In genomic region chr5:36272136-36272665, GRCh38 we compare ENCODE assay signal across 23 cellular contexts. TPM values are rescaled to one million over a fixed set of nuclear protein-coding genes. Genes with fewer than 3 reads are reported as not detected.
"Had no signal": no experiment of that assay in that cellular context is flagged by ENCODE, and none has a peak within 500 bp of the region (broad histone marks: within the 10 kb centered on the region; RNA-seq: fewer than 3 reads in every experiment).

No MANE protein-coding gene starts in this region.

- H3K36me3 Mint-ChIP-seq: activated naive CD4-positive, alpha-beta T cell treated with anti-CD3 and anti-CD28 coated beads, Interleukin-2, amount 50 U/mL, for 24 hours; immature natural killer cell; naive thymus-derived CD4-positive, alpha-beta T cell had no signal

- ATAC-seq: naive thymus-derived CD4-positive, alpha-beta T cell; stimulated activated naive CD8-positive, alpha-beta T cell treated with anti-CD3 and anti-CD28 coated beads, Interleukin-15, Interleukin-2, amounts not matched to agents 100 U/mL and 50 U/mL, for 24 hours had no signal

- H3K4me3 Mint-ChIP-seq: activated naive CD4-positive, alpha-beta T cell treated with anti-CD3 and anti-CD28 coated beads, Interleukin-2, amount 50 U/mL, for 24 hours; immature natural killer cell; naive thymus-derived CD4-positive, alpha-beta T cell; neural crest cell; T-helper 2 cell treated with Interferon-gamma antibody and Interleukin-4, amounts not matched to agents 5 μg/mL and 100 μg/mL, for 36 hours had no signal

- H3K9me3 Mint-ChIP-seq: activated naive CD4-positive, alpha-beta T cell treated with anti-CD3 and anti-CD28 coated beads, Interleukin-2, amount 50 U/mL, for 24 hours; immature natural killer cell; naive thymus-derived CD4-positive, alpha-beta T cell; neural crest cell; T-helper 2 cell treated with Interferon-gamma antibody and Interleukin-4, amounts not matched to agents 5 μg/mL and 100 μg/mL, for 36 hours had no signal

- H3K4me2 ChIP-seq: hepatocyte had no signal

- H3K27ac ChIP-seq: breast epithelium, epithelial cell of prostate, hepatocyte, left ventricle myocardium inferior, sigmoid colon, tibial nerve, VCaP had no signal

- H3K4me1 ChIP-seq: breast epithelium, sigmoid colon had no signal

- H3K27me3 ChIP-seq: breast epithelium, hepatocyte, sigmoid colon, tibial nerve had no signal

- H3K27ac Mint-ChIP-seq: activated naive CD4-positive, alpha-beta T cell treated with anti-CD3 and anti-CD28 coated beads, Interleukin-2, amount 50 U/mL, for 24 hours; immature natural killer cell; naive thymus-derived CD4-positive, alpha-beta T cell; T-helper 2 cell treated with Interferon-gamma antibody and Interleukin-4, amounts not matched to agents 5 μg/mL and 100 μg/mL, for 36 hours had no signal

- H2AFZ ChIP-seq: hepatocyte had no signal

- H3K4me3 ChIP-seq: breast epithelium, hepatocyte, left ventricle myocardium inferior, sigmoid colon, tibial nerve had no signal

- H3K79me2 ChIP-seq: hepatocyte had no signal

- DNase-seq: activated CD4-positive, alpha-beta T cell treated with anti-CD3 and anti-CD28 coated beads, Interleukin-2, amount 50 U/mL, for 1 hour; activated CD4-positive, CD25-positive, alpha-beta regulatory T cell treated with anti-CD3 and anti-CD28 coated beads, Interleukin-2, amount 50 U/mL, for 72 hours; activated gamma-delta T cell treated with Interleukin-2 at 50 U/mL for 16 hours; activated T-cell treated with anti-CD3 and anti-CD28 coated beads, Interleukin-2, amount 50 U/mL, for 1 hour; aorta; cortex of kidney; foreskin melanocyte; immature natural killer cell; kidney glomerular epithelial cell; left ventricle myocardium inferior; naive thymus-derived CD4-positive, alpha-beta T cell; sigmoid colon; stimulated activated CD4-positive, alpha-beta T cell treated with anti-CD3 and anti-CD28 coated beads, Interleukin-4, amount 100 ng/mL, for 24 hours; stimulated activated naive CD8-positive, alpha-beta T cell treated with anti-CD3 and anti-CD28 coated beads, Interleukin-15, Interleukin-2, amounts not matched to agents 100 U/mL and 50 U/mL, for 24 hours; substantia nigra had no signal

- H3K4me1 Mint-ChIP-seq: activated naive CD4-positive, alpha-beta T cell treated with anti-CD3 and anti-CD28 coated beads, Interleukin-2, amount 50 U/mL, for 24 hours; immature natural killer cell had no signal

- H3K9me3 ChIP-seq: breast epithelium, left ventricle myocardium inferior, sigmoid colon, tibial nerve had no signal

- H3K36me3 ChIP-seq: breast epithelium, left ventricle myocardium inferior, sigmoid colon, tibial nerve had no signal

RNA-seq across cellular contexts. Expression of gene RANBP3L, which starts 29.5 kb away (rescaled TPM):
- total RNA-seq: naive thymus-derived CD4-positive, alpha-beta T cell; neural crest cell had no signal
